Comparison of ENCODE assay signal across 8 cellular contexts in the genomic region with DNA sequence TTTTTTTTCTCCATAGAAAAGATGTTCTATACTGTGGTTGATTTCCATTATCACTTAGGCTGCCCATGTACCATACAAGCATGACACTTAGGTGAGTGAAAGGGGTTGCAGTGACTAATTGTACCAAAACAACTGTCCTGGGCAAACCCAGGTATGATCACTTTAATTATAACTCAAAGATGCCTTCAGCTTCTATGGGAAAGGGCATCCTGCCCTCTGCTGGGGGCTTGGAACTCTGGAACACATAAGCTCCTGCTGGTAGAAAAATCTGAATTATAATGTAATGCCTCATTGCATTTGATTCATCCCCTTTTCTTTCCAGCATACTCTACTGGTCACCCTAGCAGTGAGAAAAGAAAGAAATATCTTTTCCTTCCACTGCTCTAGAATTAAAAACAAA.
DNase-seq lines count a peak whose midpoint lies in the region; ATAC-seq and TF ChIP-seq lines count a peak whose summit lies in the region.

No MANE protein-coding gene starts in this region.

- H3K9me3 Mint-ChIP-seq in activated naive CD4-positive, alpha-beta T cell treated with anti-CD3 and anti-CD28 coated beads, Interleukin-2, amount 50 U/mL, for 72 hours, result no peaks in the 10 kb centered on the region
- no peaks in the 10 kb centered on the region for H3K9me3 Mint-ChIP-seq in nephron progenitor cell

- no peaks in the 10 kb centered on the region for H3K27me3 Mint-ChIP-seq in nephron progenitor cell (ENCODE audit: low read depth, poor library complexity)

- no peak overlapping the region for H3K27ac Mint-ChIP-seq in activated naive CD4-positive, alpha-beta T cell treated with anti-CD3 and anti-CD28 coated beads, Interleukin-2, amount 50 U/mL, for 72 hours
- H3K27ac Mint-ChIP-seq in nephron progenitor cell, result no peak overlapping the region

- TF ChIP-seq POLR2A in lower leg skin (IDR thresholded peaks at IDR 0.05), result no peak

- intact Hi-C loops in lower leg skin (cut with DNase I; ENCODE audit: low total_unique reads), result no loop called here

- H3K4me3 Mint-ChIP-seq in nephron progenitor cell, result no peak overlapping the region

- H3K4me1 Mint-ChIP-seq in nephron progenitor cell, result peaks cover 23% of the 10 kb centered on the region

- no peaks in the 10 kb centered on the region for H3K36me3 Mint-ChIP-seq in activated naive CD4-positive, alpha-beta T cell treated with anti-CD3 and anti-CD28 coated beads, Interleukin-2, amount 50 U/mL, for 72 hours
- H3K36me3 Mint-ChIP-seq in nephron progenitor cell (ENCODE audit: low read depth), result no peaks in the 10 kb centered on the region

- no peak overlapping the region for H3K4me3 ChIP-seq in lower leg skin (ENCODE audit: low read depth, poor library complexity, severe bottlenecking)

- ATAC-seq in activated naive CD4-positive, alpha-beta T cell treated with anti-CD3 and anti-CD28 coated beads, Interleukin-2, amount 50 U/mL, for 72 hours, result peak; percentile 29 to 73

- TF ChIP-seq CTCF in nephron progenitor cell (IDR thresholded peaks at IDR 0.05) (peak; percentile 24), lower leg skin (IDR thresholded peaks at IDR 0.05) (no peak)

- DNase-seq in activated naive CD4-positive, alpha-beta T cell treated with anti-CD3 and anti-CD28 coated beads, Interleukin-2, amount 50 U/mL, for 72 hours (ENCODE audit: low spot score in 2 of 2), result peak in 1 of 2 donors; percentile 11
- no peak for DNase-seq in activated naive CD4-positive, alpha-beta T cell treated with anti-CD3 and anti-CD28 coated beads, Interleukin-2, amount 50 U/mL, for 16 hours
- DNase-seq in NCI-H446 (lab: John Stamatoyannopoulos, UW) (peak; percentile 12 to 37), cerebellar cortex (ENCODE audit: low spot score) (peak; percentile 28), nephron progenitor cell (no peak), epidermal melanocyte (ENCODE audit: insufficient read length, low spot score) (no peak), DMS153 (lab: John Stamatoyannopoulos, UW) (no peak), lower leg skin (ENCODE audit: low spot score in 2 of 2) (no peak)

Comparison
In these comparisons a context has a peak if more than half of its experiments do, and no peak if none do; other contexts are left out.
1. DNase-seq: peak in NCI-H446 (2 of 2) and cerebellar cortex (single experiment); none in activated naive CD4-positive, alpha-beta T cell treated with anti-CD3 and anti-CD28 coated beads, Interleukin-2, amount 50 U/mL, for 16 hours (single experiment), nephron progenitor cell (single experiment), epidermal melanocyte (single experiment), DMS153 (single experiment) and lower leg skin (0 of 2).